Comparison of ENCODE assay signal across 1 cellular context in the genomic region with DNA sequence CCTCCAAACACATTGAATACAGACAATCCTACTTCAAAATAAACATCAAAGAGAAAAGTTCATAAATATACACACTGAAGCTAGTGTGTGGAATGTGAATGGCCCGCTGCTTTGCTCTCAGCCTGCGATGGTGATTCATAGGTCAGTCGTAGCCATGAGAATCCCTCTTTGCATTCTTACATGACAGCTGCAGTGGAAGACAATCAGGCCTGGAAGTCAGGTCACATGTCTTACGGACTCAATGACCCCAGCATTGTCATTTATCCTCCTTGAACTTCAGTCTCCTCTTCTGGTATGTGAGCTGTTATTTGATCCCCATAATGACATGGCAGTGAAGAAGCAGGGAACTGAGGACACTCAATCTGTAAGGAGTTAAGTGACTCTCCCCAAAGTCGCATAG.
TF ChIP-seq lines count a peak whose summit lies in the region.

No MANE protein-coding gene starts in this region.

TF ChIP-seq in HepG2, 621 proteins besides CTCF, POLR2A, EP300 and RAD21 (continued from another document):
- TF ChIP-seq HMG20B (CRISPR knock-in tag; conservative IDR thresholded peaks at IDR 0.05) (no peak), ZNF570 (CRISPR knock-in tag; IDR thresholded peaks at IDR 0.05; ENCODE audit: borderline replicate concordance) (no peak), ZNF558 (CRISPR knock-in tag; IDR thresholded peaks at IDR 0.05; ENCODE audit: borderline replicate concordance) (no peak), ERF (CRISPR knock-in tag; IDR thresholded peaks at IDR 0.05) (no peak), NFE2 (CRISPR knock-in tag; IDR thresholded peaks at IDR 0.05) (no peak)
